9 cellular contexts compared by ENCODE assay signal in genomic region chr5:178786859-178787499, GRCh38. TPM values are rescaled to one million over a fixed set of nuclear protein-coding genes. Genes with fewer than 3 reads are reported as not detected.
DNase-seq lines count a peak whose midpoint lies in the region; ATAC-seq, FAIRE-seq and TF ChIP-seq lines count a peak whose summit lies in the region.
"Had no signal": no experiment of that assay in that cellular context is flagged by ENCODE, and none has a peak within 500 bp of the region (broad histone marks: within the 10 kb centered on the region; RNA-seq: fewer than 3 reads in every experiment).

No MANE protein-coding gene starts in this region.

- DNase-seq in GM03348 (ENCODE audit: low spot score) (peak; percentile 47), NCI-H226 (peak; percentile 66), esophagus squamous epithelium (lab: John Stamatoyannopoulos, UW) (no peak), pancreas (peak in 1 of 6 donors; percentile 27), adrenal gland (no peak), vagina (ENCODE audit: extremely low spot score in 2 of 2) (no peak), NCI-H1048 (lab: John Stamatoyannopoulos, UW) (no peak), T-helper 2 cell (no peak)
- DNase-seq: glutamatergic neuron had no signal

- TF ChIP-seq POLR2A in esophagus squamous epithelium (IDR thresholded peaks at IDR 0.05) (no peak), adrenal gland (IDR thresholded peaks at IDR 0.05) (no peak), vagina (IDR thresholded peaks at IDR 0.05) (no peak)

- TF ChIP-seq CTCF in esophagus squamous epithelium (IDR thresholded peaks at IDR 0.05) (no peak), pancreas (IDR thresholded peaks at IDR 0.05) (no peak), adrenal gland (IDR thresholded peaks at IDR 0.05) (no peak), vagina (IDR thresholded peaks at IDR 0.05) (no peak)

- H3K27me3 ChIP-seq in esophagus squamous epithelium (no peaks in the 10 kb centered on the region), pancreas (no peaks in the 10 kb centered on the region), adrenal gland (no peaks in the 10 kb centered on the region), vagina (no peaks in the 10 kb centered on the region)

- H3K36me3 ChIP-seq in esophagus squamous epithelium (no peaks in the 10 kb centered on the region), pancreas (no peaks in the 10 kb centered on the region), adrenal gland (replicated peaks in 1 of 2) (no peaks in the 10 kb centered on the region), vagina (no peaks in the 10 kb centered on the region)

- H3K4me3 ChIP-seq in esophagus squamous epithelium (no peak overlapping the region), pancreas (no peak overlapping the region), adrenal gland (no peak overlapping the region), vagina (no peak overlapping the region)

- H3K9me3 ChIP-seq in esophagus squamous epithelium (no peaks in the 10 kb centered on the region), pancreas (no peaks in the 10 kb centered on the region), adrenal gland (replicated peaks in 1 of 3) (no peaks in the 10 kb centered on the region), vagina (no peaks in the 10 kb centered on the region)

- WGBS in esophagus squamous epithelium, 2 donors = 25 to 30% methylated on average over 9 of the region's 9 CpGs
- WGBS in pancreas, 2 donors = 63 to 70% methylated on average over 9 of the region's 9 CpGs
- 74 to 76% (median 75%) methylated on average over 9 of the region's 9 CpGs for WGBS in adrenal gland, 4 donors

- peak; percentile 56 to 92 (median 80) for ATAC-seq in pancreas

- H3K4me1 ChIP-seq in esophagus squamous epithelium (peaks cover 4 to 58% (median 23%) of the 10 kb centered on the region in 3 donors), pancreas (no peaks in the 10 kb centered on the region), adrenal gland (replicated peaks in 1 of 2) (no peaks in the 10 kb centered on the region), vagina (peaks cover 5% of the 10 kb centered on the region)

- FAIRE-seq in pancreas (lab: Jason Lieb, UNC) = no peak

- H3K27ac ChIP-seq in esophagus squamous epithelium (peak overlapping the region; percentile 72 to 85 (median 80)), pancreas (no peak overlapping the region), adrenal gland (no peak overlapping the region), vagina (no peak overlapping the region)

- intact Hi-C loops in esophagus squamous epithelium (cut with DNase I) = no loop called here
- intact Hi-C loops in pancreas (cut with DNase I) = no loop called here
- intact Hi-C loops in adrenal gland (cut with DNase I) = no loop called here
- intact Hi-C loops in vagina (cut with DNase I) = no loop called here

RNA-seq across cellular contexts. Expression of gene ZNF354A, which starts 56.5 kb away (rescaled TPM):
- 10 to 100 TPM in 1 of 4 donors, 1 to 10 TPM in 3; 7.8 to 12.0 (median 8.5) TPM for total RNA-seq in esophagus squamous epithelium
- 1 to 10 TPM; 6.4 to 9.0 (median 6.9) TPM for total RNA-seq in pancreas
- polyA plus RNA-seq in pancreas = 10 to 100 TPM; 10.9 to 11.8 TPM
- 1 to 10 TPM; 3.1 to 9.2 (median 5.3) TPM for total RNA-seq in adrenal gland
- polyA plus RNA-seq in adrenal gland = 10 to 100 TPM in 2 of 3 donors, 1 to 10 TPM in 1; 8.5 to 18.7 (median 10.6) TPM
- total RNA-seq in vagina = 18.9 TPM

Comparison
In these comparisons a context has a peak if more than half of its experiments do, and no peak if none do; other contexts are left out.
1. DNase-seq: peak in GM03348 (single experiment) and NCI-H226 (single experiment); none in esophagus squamous epithelium (single experiment), adrenal gland (0 of 7), vagina (0 of 2), NCI-H1048 (single experiment) and T-helper 2 cell (0 of 5).
2. H3K27ac ChIP-seq: peak in esophagus squamous epithelium (4 of 4); none in pancreas (0 of 4), adrenal gland (0 of 5) and vagina (single experiment).